3 cellular contexts compared by ENCODE assay signal in the genomic region with DNA sequence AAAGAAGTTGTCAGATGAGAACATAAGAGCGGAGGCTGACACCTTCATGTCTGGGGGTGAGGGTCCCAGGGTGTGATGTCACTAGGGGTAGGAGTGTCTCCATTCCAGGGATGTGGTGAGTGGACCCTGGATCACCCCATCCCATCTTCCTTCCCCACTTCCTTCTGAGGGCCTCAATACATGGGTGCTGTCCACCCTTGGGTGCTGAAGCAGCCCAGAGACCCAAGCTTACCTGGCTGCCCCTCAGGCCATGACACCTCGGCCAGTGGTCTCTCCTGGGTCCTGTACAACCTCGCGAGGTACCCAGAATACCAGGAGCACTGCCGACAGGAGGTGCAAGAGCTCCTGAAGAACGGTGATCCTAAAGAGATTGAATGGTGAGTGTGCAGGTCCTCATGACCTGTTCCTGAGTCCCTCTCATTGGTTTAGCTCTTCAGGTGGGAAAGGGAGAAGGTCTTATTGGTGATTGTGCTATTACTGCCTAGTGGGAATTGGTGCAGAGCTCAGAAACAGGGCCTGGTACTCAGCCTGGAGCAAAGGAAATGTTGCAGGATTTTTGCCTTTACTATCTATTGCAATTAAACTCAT.
TF ChIP-seq lines count a peak whose summit lies in the region.

No MANE protein-coding gene starts in this region.

TF ChIP-seq in A549, 52 proteins besides CTCF, POLR2A, EP300 and RAD21:
- no peak for TF ChIP-seq KDM1A (IDR thresholded peaks at IDR 0.05; ENCODE audit: low read depth)
- 0 out of 2 replicates have a peak, but pooled peaks have one; percentile 30 for TF ChIP-seq EHMT2 (IDR thresholded peaks at IDR 0.05; ENCODE audit: low read depth)
- TF ChIP-seq, protein P1, sequence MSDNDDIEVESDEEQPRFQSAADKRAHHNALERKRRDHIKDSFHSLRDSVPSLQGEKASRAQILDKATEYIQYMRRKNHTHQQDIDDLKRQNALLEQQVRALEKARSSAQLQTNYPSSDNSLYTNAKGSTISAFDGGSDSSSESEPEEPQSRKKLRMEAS (IDR thresholded peaks at IDR 0.05), result no peak
- TF ChIP-seq, protein P2, sequence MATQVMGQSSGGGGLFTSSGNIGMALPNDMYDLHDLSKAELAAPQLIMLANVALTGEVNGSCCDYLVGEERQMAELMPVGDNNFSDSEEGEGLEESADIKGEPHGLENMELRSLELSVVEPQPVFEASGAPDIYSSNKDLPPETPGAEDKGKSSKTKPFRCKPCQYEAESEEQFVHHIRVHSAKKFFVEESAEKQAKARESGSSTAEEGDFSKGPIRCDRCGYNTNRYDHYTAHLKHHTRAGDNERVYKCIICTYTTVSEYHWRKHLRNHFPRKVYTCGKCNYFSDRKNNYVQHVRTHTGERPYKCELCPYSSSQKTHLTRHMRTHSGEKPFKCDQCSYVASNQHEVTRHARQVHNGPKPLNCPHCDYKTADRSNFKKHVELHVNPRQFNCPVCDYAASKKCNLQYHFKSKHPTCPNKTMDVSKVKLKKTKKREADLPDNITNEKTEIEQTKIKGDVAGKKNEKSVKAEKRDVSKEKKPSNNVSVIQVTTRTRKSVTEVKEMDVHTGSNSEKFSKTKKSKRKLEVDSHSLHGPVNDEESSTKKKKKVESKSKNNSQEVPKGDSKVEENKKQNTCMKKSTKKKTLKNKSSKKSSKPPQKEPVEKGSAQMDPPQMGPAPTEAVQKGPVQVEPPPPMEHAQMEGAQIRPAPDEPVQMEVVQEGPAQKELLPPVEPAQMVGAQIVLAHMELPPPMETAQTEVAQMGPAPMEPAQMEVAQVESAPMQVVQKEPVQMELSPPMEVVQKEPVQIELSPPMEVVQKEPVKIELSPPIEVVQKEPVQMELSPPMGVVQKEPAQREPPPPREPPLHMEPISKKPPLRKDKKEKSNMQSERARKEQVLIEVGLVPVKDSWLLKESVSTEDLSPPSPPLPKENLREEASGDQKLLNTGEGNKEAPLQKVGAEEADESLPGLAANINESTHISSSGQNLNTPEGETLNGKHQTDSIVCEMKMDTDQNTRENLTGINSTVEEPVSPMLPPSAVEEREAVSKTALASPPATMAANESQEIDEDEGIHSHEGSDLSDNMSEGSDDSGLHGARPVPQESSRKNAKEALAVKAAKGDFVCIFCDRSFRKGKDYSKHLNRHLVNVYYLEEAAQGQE (IDR thresholded peaks at IDR 0.05), result peak; percentile 80

TF ChIP-seq in HEK293, 187 proteins besides CTCF, POLR2A, EP300 and RAD21:
- TF ChIP-seq, protein P2 (tag by site-specific recombination; IDR thresholded peaks at IDR 0.05), result peak; percentile 93
- TF ChIP-seq WT1 (tag by site-specific recombination; IDR thresholded peaks at IDR 0.05), result no peak

TF ChIP-seq in K562, 482 proteins besides CTCF, POLR2A, EP300 and RAD21:
- TF ChIP-seq ZNF766 (CRISPR knock-in tag; conservative IDR thresholded peaks at IDR 0.05) (no peak), MIER1 (IDR thresholded peaks at IDR 0.05; ENCODE audit: low read depth) (peak; percentile 84), TCF7 (IDR thresholded peaks at IDR 0.05; ENCODE audit: borderline replicate concordance) (no peak), EHMT2 (IDR thresholded peaks at IDR 0.05) (peak; percentile 87), FOXK2 (conservative IDR thresholded peaks at IDR 0.05 in 1 of 2, IDR thresholded peaks at IDR 0.05 in 1 of 2; ENCODE audit: low read depth in 2 of 2) (no peak), ZBTB17 (CRISPR knock-in tag; IDR thresholded peaks at IDR 0.05) (no peak), TARDBP (IDR thresholded peaks at IDR 0.05) (no peak), HNRNPUL1 (IDR thresholded peaks at IDR 0.05; ENCODE audit: low read length) (no peak), SNRNP70 (optimal IDR thresholded peaks at IDR 0.05; ENCODE audit: low read depth, low read length) (no peak), MAFF (IDR thresholded peaks at IDR 0.05; ENCODE audit: low read length) (no peak)
- TF ChIP-seq, protein P3, sequence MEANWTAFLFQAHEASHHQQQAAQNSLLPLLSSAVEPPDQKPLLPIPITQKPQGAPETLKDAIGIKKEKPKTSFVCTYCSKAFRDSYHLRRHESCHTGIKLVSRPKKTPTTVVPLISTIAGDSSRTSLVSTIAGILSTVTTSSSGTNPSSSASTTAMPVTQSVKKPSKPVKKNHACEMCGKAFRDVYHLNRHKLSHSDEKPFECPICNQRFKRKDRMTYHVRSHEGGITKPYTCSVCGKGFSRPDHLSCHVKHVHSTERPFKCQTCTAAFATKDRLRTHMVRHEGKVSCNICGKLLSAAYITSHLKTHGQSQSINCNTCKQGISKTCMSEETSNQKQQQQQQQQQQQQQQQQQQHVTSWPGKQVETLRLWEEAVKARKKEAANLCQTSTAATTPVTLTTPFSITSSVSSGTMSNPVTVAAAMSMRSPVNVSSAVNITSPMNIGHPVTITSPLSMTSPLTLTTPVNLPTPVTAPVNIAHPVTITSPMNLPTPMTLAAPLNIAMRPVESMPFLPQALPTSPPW (CRISPR knock-in tag; IDR thresholded peaks at IDR 0.05), result no peak
- TF ChIP-seq, protein P4, sequence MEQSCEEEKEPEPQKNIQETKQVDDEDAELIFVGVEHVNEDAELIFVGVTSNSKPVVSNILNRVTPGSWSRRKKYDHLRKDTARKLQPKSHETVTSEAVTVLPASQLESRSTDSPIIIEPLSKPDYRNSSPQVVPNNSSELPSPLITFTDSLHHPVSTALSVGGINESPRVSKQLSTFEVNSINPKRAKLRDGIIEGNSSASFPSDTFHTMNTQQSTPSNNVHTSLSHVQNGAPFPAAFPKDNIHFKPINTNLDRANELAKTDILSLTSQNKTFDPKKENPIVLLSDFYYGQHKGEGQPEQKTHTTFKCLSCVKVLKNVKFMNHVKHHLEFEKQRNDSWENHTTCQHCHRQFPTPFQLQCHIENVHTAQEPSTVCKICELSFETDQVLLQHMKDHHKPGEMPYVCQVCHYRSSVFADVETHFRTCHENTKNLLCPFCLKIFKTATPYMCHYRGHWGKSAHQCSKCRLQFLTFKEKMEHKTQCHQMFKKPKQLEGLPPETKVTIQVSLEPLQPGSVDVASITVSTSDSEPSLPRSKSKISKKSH (CRISPR knock-in tag; IDR thresholded peaks at IDR 0.05), result no peak
- TF ChIP-seq, protein P5, sequence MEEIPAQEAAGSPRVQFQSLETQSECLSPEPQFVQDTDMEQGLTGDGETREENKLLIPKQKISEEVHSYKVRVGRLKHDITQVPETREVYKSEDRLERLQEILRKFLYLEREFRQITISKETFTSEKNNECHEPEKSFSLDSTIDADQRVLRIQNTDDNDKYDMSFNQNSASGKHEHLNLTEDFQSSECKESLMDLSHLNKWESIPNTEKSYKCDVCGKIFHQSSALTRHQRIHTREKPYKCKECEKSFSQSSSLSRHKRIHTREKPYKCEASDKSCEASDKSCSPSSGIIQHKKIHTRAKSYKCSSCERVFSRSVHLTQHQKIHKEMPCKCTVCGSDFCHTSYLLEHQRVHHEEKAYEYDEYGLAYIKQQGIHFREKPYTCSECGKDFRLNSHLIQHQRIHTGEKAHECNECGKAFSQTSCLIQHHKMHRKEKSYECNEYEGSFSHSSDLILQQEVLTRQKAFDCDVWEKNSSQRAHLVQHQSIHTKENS (CRISPR knock-in tag; IDR thresholded peaks at IDR 0.05), result no peak
- TF ChIP-seq, protein P6, sequence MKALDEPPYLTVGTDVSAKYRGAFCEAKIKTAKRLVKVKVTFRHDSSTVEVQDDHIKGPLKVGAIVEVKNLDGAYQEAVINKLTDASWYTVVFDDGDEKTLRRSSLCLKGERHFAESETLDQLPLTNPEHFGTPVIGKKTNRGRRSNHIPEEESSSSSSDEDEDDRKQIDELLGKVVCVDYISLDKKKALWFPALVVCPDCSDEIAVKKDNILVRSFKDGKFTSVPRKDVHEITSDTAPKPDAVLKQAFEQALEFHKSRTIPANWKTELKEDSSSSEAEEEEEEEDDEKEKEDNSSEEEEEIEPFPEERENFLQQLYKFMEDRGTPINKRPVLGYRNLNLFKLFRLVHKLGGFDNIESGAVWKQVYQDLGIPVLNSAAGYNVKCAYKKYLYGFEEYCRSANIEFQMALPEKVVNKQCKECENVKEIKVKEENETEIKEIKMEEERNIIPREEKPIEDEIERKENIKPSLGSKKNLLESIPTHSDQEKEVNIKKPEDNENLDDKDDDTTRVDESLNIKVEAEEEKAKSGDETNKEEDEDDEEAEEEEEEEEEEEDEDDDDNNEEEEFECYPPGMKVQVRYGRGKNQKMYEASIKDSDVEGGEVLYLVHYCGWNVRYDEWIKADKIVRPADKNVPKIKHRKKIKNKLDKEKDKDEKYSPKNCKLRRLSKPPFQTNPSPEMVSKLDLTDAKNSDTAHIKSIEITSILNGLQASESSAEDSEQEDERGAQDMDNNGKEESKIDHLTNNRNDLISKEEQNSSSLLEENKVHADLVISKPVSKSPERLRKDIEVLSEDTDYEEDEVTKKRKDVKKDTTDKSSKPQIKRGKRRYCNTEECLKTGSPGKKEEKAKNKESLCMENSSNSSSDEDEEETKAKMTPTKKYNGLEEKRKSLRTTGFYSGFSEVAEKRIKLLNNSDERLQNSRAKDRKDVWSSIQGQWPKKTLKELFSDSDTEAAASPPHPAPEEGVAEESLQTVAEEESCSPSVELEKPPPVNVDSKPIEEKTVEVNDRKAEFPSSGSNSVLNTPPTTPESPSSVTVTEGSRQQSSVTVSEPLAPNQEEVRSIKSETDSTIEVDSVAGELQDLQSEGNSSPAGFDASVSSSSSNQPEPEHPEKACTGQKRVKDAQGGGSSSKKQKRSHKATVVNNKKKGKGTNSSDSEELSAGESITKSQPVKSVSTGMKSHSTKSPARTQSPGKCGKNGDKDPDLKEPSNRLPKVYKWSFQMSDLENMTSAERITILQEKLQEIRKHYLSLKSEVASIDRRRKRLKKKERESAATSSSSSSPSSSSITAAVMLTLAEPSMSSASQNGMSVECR (CRISPR knock-in tag; IDR thresholded peaks at IDR 0.05), result no peak
- TF ChIP-seq, protein P7, sequence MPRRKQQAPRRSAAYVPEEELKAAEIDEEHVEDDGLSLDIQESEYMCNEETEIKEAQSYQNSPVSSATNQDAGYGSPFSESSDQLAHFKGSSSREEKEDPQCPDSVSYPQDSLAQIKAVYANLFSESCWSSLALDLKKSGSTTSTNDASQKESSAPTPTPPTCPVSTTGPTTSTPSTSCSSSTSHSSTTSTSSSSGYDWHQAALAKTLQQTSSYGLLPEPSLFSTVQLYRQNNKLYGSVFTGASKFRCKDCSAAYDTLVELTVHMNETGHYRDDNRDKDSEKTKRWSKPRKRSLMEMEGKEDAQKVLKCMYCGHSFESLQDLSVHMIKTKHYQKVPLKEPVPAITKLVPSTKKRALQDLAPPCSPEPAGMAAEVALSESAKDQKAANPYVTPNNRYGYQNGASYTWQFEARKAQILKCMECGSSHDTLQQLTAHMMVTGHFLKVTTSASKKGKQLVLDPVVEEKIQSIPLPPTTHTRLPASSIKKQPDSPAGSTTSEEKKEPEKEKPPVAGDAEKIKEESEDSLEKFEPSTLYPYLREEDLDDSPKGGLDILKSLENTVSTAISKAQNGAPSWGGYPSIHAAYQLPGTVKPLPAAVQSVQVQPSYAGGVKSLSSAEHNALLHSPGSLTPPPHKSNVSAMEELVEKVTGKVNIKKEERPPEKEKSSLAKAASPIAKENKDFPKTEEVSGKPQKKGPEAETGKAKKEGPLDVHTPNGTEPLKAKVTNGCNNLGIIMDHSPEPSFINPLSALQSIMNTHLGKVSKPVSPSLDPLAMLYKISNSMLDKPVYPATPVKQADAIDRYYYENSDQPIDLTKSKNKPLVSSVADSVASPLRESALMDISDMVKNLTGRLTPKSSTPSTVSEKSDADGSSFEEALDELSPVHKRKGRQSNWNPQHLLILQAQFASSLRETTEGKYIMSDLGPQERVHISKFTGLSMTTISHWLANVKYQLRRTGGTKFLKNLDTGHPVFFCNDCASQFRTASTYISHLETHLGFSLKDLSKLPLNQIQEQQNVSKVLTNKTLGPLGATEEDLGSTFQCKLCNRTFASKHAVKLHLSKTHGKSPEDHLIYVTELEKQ (CRISPR knock-in tag; IDR thresholded peaks at IDR 0.05), result no peak
- TF ChIP-seq, protein P8, sequence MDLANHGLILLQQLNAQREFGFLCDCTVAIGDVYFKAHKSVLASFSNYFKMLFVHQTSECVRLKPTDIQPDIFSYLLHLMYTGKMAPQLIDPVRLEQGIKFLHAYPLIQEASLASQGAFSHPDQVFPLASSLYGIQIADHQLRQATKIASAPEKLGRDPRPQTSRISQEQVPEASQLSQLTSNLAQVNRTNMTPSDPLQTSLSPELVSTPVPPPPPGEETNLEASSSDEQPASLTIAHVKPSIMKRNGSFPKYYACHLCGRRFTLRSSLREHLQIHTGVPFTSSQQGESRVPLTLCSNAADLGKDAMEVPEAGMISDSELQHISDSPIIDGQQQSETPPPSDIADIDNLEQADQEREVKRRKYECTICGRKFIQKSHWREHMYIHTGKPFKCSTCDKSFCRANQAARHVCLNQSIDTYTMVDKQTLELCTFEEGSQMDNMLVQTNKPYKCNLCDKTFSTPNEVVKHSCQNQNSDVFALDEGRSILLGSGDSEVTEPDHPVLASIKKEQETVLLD (IDR thresholded peaks at IDR 0.05), result no peak
